In genomic region chr16:27851586-27851985, GRCh38 we compare ENCODE assay signal across 27 cellular contexts.
"Had no signal": no experiment of that assay in that cellular context is flagged by ENCODE, and none has a peak within 500 bp of the region (broad histone marks: within the 10 kb centered on the region; RNA-seq: fewer than 3 reads in every experiment).

No MANE protein-coding gene starts in this region.

- ATAC-seq: foreskin keratinocyte; gastroesophageal sphincter; heart right ventricle; left ventricle myocardium superior; lower lobe of right lung; natural killer cell treated with Interleukin-12 subunit alpha and Interleukin-12 subunit beta and Interleukin-15 and Interleukin-18, amount 100 ng/mL, for 72 hours; right lobe of liver; stimulated activated naive CD8-positive, alpha-beta T cell treated with anti-CD3 and anti-CD28 coated beads, Interleukin-15, amount 100 ng/mL, for 72 hours had no signal

- H3K27ac ChIP-seq: colonic mucosa, esophagus muscularis mucosa, foreskin keratinocyte, gastroesophageal sphincter, heart right ventricle, lower lobe of right lung, parathyroid adenoma, right lobe of liver, thyroid gland had no signal

- H3K36me3 ChIP-seq: colonic mucosa, esophagus muscularis mucosa, gastroesophageal sphincter, heart right ventricle, lower lobe of right lung, right lobe of liver, thyroid gland had no signal

- DNase-seq: colonic mucosa; effector CD8-positive, alpha-beta T cell; foreskin keratinocyte; heart right ventricle; hypothalamus; immature natural killer cell; left ventricle myocardium superior; lower lobe of right lung; right lobe of liver; stimulated activated CD4-positive, alpha-beta T cell treated with anti-CD3 and anti-CD28 coated beads, Interleukin-12 subunit alpha, Interleukin-12 subunit beta, amount 100 ng/mL, for 4 hours; stimulated activated CD4-positive, alpha-beta T cell treated with anti-CD3 and anti-CD28 coated beads, Interleukin-1b, Interleukin-23, amount 100 ng/mL, for 48 hours; stimulated activated CD4-positive, alpha-beta T cell treated with anti-CD3 and anti-CD28 coated beads, Interleukin-4, amount 100 ng/mL, for 1 hour; stimulated activated CD8-positive, alpha-beta memory T cell treated with anti-CD3 and anti-CD28 coated beads, Interleukin-4, amount 100 ng/mL, for 48 hours; stimulated activated naive CD4-positive, alpha-beta T cell; stimulated activated naive CD8-positive, alpha-beta T cell treated with anti-CD3 and anti-CD28 coated beads, Interleukin-15, amount 100 ng/mL, for 72 hours; thyroid gland; trophoblast cell had no signal

- H3K27me3 ChIP-seq: colonic mucosa, right lobe of liver, thyroid gland had no signal

- H3K4me1 ChIP-seq: colonic mucosa, foreskin keratinocyte, gastroesophageal sphincter, lower lobe of right lung, parathyroid adenoma, right lobe of liver had no signal

- H3K4me3 Mint-ChIP-seq: dendritic cell treated with granulocyte-macrophage colony-stimulating factor and Interleukin-4, amounts not matched to agents 40 ng/mL and 50 ng/mL, for 4 days; immature natural killer cell; natural killer cell treated with Interleukin-12 subunit alpha and Interleukin-12 subunit beta and Interleukin-15 and Interleukin-18, amount 100 ng/mL, for 72 hours; neural crest cell; stimulated activated naive CD8-positive, alpha-beta T cell treated with anti-CD3 and anti-CD28 coated beads, Interleukin-15, amount 100 ng/mL, for 72 hours had no signal

- H3K4me3 ChIP-seq: colonic mucosa, esophagus muscularis mucosa, gastroesophageal sphincter, heart right ventricle, lower lobe of right lung, right lobe of liver, smooth muscle cell, thyroid gland had no signal

- H3K27ac Mint-ChIP-seq: dendritic cell treated with granulocyte-macrophage colony-stimulating factor and Interleukin-4, amounts not matched to agents 40 ng/mL and 50 ng/mL, for 4 days; immature natural killer cell; natural killer cell treated with Interleukin-12 subunit alpha and Interleukin-12 subunit beta and Interleukin-15 and Interleukin-18, amount 100 ng/mL, for 72 hours; progenitor cell of endocrine pancreas; stimulated activated naive CD8-positive, alpha-beta T cell treated with anti-CD3 and anti-CD28 coated beads, Interleukin-15, amount 100 ng/mL, for 72 hours had no signal

- H3K4me1 Mint-ChIP-seq: immature natural killer cell; stimulated activated naive CD8-positive, alpha-beta T cell treated with anti-CD3 and anti-CD28 coated beads, Interleukin-15, amount 100 ng/mL, for 72 hours had no signal

- H3K36me3 Mint-ChIP-seq: immature natural killer cell; natural killer cell treated with Interleukin-12 subunit alpha and Interleukin-12 subunit beta and Interleukin-15 and Interleukin-18, amount 100 ng/mL, for 72 hours had no signal

- H3K9me3 Mint-ChIP-seq: dendritic cell treated with granulocyte-macrophage colony-stimulating factor and Interleukin-4, amounts not matched to agents 40 ng/mL and 50 ng/mL, for 4 days; natural killer cell treated with Interleukin-12 subunit alpha and Interleukin-12 subunit beta and Interleukin-15 and Interleukin-18, amount 100 ng/mL, for 72 hours; neural crest cell; stimulated activated naive CD8-positive, alpha-beta T cell treated with anti-CD3 and anti-CD28 coated beads, Interleukin-15, amount 100 ng/mL, for 72 hours had no signal

- H3K9me3 ChIP-seq: colonic mucosa, gastroesophageal sphincter, heart right ventricle, lower lobe of right lung, right lobe of liver, thyroid gland had no signal

- FAIRE-seq: endothelial cell of umbilical vein, keratinocyte had no signal
